9 cellular contexts compared by ENCODE assay signal in the genomic region with DNA sequence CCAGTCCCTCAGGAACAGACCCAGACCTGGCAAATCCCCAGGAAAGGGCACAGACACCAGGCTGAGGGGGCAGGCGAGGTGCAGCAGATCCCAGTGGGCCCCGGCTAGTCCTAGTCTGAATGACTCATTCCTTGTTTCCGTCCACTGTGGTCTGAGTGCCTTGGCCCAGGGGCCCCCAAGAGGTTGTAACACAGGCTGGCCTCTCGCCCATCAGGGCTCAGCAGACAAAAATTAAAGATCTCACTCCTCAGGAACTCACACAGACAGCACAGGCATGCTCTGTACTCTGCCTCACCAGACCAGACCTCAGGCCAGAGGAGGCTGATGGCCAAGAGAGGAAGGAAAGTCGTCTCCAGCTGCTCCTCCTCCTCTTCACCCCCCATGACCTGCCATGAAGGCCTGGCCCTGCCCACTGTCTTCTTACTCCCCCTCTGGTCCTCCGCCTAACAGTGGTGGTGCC. TPM values are rescaled to one million over a fixed set of nuclear protein-coding genes. Genes with fewer than 3 reads are reported as not detected.
DNase-seq lines count a peak whose midpoint lies in the region; ATAC-seq and TF ChIP-seq lines count a peak whose summit lies in the region.
"Had no signal": no experiment of that assay in that cellular context is flagged by ENCODE, and none has a peak within 500 bp of the region (broad histone marks: within the 10 kb centered on the region; RNA-seq: fewer than 3 reads in every experiment).

No MANE protein-coding gene starts in this region.

- H3K4me3 ChIP-seq in coronary artery (no peak overlapping the region), mesenchymal stem cell (ENCODE audit: insufficient read depth in 1 of 2, low read depth in 1 of 2, low read length in 2 of 2) (peak overlapping the region in 1 of 2 experiments; percentile 25)

- DNase-seq in A172 (ENCODE audit: low spot score) (peak; percentile 96), LoVo (ENCODE audit: low spot score) (peak; percentile 30), coronary artery (ENCODE audit: low spot score) (peak; percentile 91), mesenchymal stem cell (peak; percentile 99), retina (no peak), NCI-H1436 (lab: John Stamatoyannopoulos, UW) (no peak), GM19240 (ENCODE audit: insufficient read length, low spot score) (no peak)
- DNase-seq: NCI-H2081 treated with DMSO at 0.1 percent for 48 hours had no signal

- WGBS in mesenchymal stem cell: 0% methylated on average over 6 of the region's 6 CpGs

- no peak overlapping the region for H2AFZ ChIP-seq in mesenchymal stem cell (ENCODE audit: low read depth, low read length)

- H4K8ac ChIP-seq in mesenchymal stem cell (ENCODE audit: low read length): peak overlapping the region; percentile 94

- no peaks in the 10 kb centered on the region for H3K9me3 ChIP-seq in mesenchymal stem cell (ENCODE audit: control insufficient read depth, low read length)

- no peak for TF ChIP-seq CTCF in coronary artery (IDR thresholded peaks at IDR 0.05)

- peak overlapping the region; percentile 99 for H4K91ac ChIP-seq in mesenchymal stem cell (ENCODE audit: low read length)

- H2BK15ac ChIP-seq in mesenchymal stem cell (ENCODE audit: low read depth, poor library complexity, severe bottlenecking): peak overlapping the region; percentile 88

- H3K27ac ChIP-seq in coronary artery (peak overlapping the region; percentile 76 to 90), mesenchymal stem cell (ENCODE audit: low read length, poor library complexity, severe bottlenecking) (peak overlapping the region; percentile 95)

- no peaks in the 10 kb centered on the region for H3K27me3 ChIP-seq in mesenchymal stem cell (ENCODE audit: control insufficient read depth in 1 of 2, insufficient read depth in 1 of 2, low read length in 2 of 2)

- H3K4me1 ChIP-seq in mesenchymal stem cell (ENCODE audit: control insufficient read depth, insufficient read depth, low read depth, low read length): peaks cover 51% of the 10 kb centered on the region

- H3K4ac ChIP-seq in mesenchymal stem cell (ENCODE audit: low read depth in 1 of 2, low read length in 2 of 2): peak overlapping the region; percentile 57 to 94

- peak overlapping the region; percentile 99 to 100 for H2BK12ac ChIP-seq in mesenchymal stem cell (ENCODE audit: low read length in 2 of 2)

- ATAC-seq in GM18873 (IDR thresholded peaks at IDR 0.05; ENCODE audit: low FRiP score, unreplicated experiment): no peak

- H3K14ac ChIP-seq in mesenchymal stem cell (ENCODE audit: low read length in 2 of 2): peak overlapping the region in 1 of 2 experiments; percentile 57

- peak overlapping the region; percentile 67 for H3K9ac ChIP-seq in mesenchymal stem cell (ENCODE audit: low read length)

- no peak overlapping the region for H3K4me2 ChIP-seq in mesenchymal stem cell (ENCODE audit: low read length, poor library complexity, severe bottlenecking)

- no peak overlapping the region for H3K23ac ChIP-seq in mesenchymal stem cell (ENCODE audit: low read length in 2 of 2)

- peaks cover 3% of the 10 kb centered on the region for H3K79me1 ChIP-seq in mesenchymal stem cell (replicated peaks; ENCODE audit: low read length, poor library complexity, severe bottlenecking)

- H2AK5ac ChIP-seq in mesenchymal stem cell (ENCODE audit: low read length, severe bottlenecking): peak overlapping the region; percentile 100

- peak overlapping the region; percentile 99 for H2BK5ac ChIP-seq in mesenchymal stem cell (ENCODE audit: low read depth, low read length, poor library complexity, severe bottlenecking)

- H3K36me3 ChIP-seq in mesenchymal stem cell (ENCODE audit: control insufficient read depth in 1 of 2, insufficient read depth in 2 of 2, low read depth in 1 of 2, low read length in 2 of 2): no peaks in the 10 kb centered on the region

- peak overlapping the region; percentile 97 to 99 for H3K18ac ChIP-seq in mesenchymal stem cell (ENCODE audit: low read depth in 1 of 2, low read length in 2 of 2)

- H2BK120ac ChIP-seq in mesenchymal stem cell (ENCODE audit: low read depth, low read length): peak overlapping the region; percentile 92

RNA-seq across cellular contexts. Expression of gene LTBP2, which starts 7.7 kb away (rescaled TPM):
- 5.7 and 5.8 TPM in 2 replicates for total RNA-seq in A172 (2014; rRNA removed; shearing (Covaris generic))
- polyA plus RNA-seq in mesenchymal stem cell (2013, experiment 1 of 2): 16.6 TPM
- 16.0 TPM for polyA plus RNA-seq in mesenchymal stem cell (2013, experiment 2 of 2)

Comparison
In these comparisons a context has a peak if more than half of its experiments do, and no peak if none do; other contexts are left out.
1. DNase-seq: peak in A172 (single experiment), LoVo (single experiment), coronary artery (single experiment) and mesenchymal stem cell (single experiment); none in retina (single experiment), NCI-H1436 (single experiment) and GM19240 (single experiment).